8 cellular contexts compared by ENCODE assay signal in the genomic region with DNA sequence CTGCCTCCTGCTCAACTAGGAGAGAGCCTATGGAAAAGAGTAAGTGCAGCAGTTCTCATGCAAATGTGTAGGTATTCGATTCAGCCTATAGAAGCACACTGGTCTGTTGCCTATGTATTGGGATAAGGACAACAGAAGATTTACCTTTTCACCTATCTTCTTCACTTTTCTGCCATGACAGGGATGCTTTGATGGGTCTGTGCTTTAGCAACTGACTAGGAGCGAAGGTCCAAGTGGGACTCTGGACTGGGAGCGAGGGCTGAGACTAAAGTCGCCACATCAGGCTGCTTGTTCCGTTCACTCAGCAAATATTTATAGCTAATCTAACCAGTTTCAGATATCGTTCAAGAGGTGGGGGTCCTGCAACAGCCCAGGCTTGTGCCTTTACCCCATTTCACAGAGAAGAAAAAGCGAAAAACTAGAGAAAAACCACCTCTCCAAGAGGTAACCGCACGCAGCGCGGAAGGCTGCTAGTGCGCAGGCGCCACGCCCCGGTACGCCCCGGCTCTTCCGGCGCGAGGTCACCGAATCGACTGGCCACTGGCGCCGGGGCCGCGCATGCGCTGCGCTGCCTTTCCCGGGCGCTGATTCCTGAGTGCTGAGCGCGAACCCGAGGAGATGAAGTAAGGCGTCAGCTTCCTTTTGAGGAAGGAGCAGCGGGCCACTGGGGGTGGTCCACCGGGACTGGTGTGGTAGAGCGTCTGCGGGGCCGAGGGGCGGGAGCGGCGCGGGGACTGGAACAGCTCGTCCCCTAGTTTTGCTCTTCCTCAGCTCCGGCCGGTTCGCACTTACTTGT. TPM values are rescaled to one million over a fixed set of nuclear protein-coding genes. Genes with fewer than 3 reads are reported as not detected.
DNase-seq lines count a peak whose midpoint lies in the region; ATAC-seq, FAIRE-seq and TF ChIP-seq lines count a peak whose summit lies in the region.

A gene with protein sequence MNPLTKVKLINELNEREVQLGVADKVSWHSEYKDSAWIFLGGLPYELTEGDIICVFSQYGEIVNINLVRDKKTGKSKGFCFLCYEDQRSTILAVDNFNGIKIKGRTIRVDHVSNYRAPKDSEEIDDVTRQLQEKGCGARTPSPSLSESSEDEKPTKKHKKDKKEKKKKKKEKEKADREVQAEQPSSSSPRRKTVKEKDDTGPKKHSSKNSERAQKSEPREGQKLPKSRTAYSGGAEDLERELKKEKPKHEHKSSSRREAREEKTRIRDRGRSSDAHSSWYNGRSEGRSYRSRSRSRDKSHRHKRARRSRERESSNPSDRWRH (plus strand): TSS at position 573 of the 796 bp plus-strand sequence. CDS start 46 bp downstream, at position 619.

- H3K79me2 ChIP-seq in OCI-LY1 (ENCODE audit: insufficient read depth, low read length): 0 out of 2 replicates have a peak, but pooled peaks cover 6% of the 10 kb centered on the region

- peak within 1 kb of the TSS; percentile 63 for H3K27ac ChIP-seq in OCI-LY1 (ENCODE audit: low read depth, low read length, poor library complexity, severe bottlenecking)

- peaks cover 14% of the 10 kb centered on the region; the same call in 1 of the 2 replicates for H3K36me3 ChIP-seq in OCI-LY1 (ENCODE audit: insufficient read depth, low read length)

- TF ChIP-seq CTCF in D721Med (IDR thresholded peaks at IDR 0.05; ENCODE audit: insufficient read depth, missing control alignments): no peak
- no peak for TF ChIP-seq CTCF in OCI-LY1 (IDR thresholded peaks at IDR 0.05; ENCODE audit: low read length)

- no peaks in the 10 kb centered on the region for H3K27me3 ChIP-seq in OCI-LY1 (ENCODE audit: insufficient read depth, low read length)
- H3K27me3 ChIP-seq in mononuclear cell (ENCODE audit: insufficient read depth, low read length): no peaks in the 10 kb centered on the region

- peak; percentile 78 for DNase-seq in D721Med (ENCODE audit: insufficient read length, low spot score)
- peak in 70 of 76 experiments; percentile 1 to 69 (median 36) for DNase-seq in HUDEP-2 (lab: John Stamatoyannopoulos, UW; ENCODE audit: unreplicated experiment in 76 of 76)
- DNase-seq in activated T-cell treated with anti-CD3 and anti-CD28 coated beads for 24 hours (ENCODE audit: low read depth): peak; percentile 54
- peak; percentile 59 for DNase-seq in epidermal melanocyte (ENCODE audit: insufficient read length, low spot score)
- DNase-seq in stimulated activated CD8-positive, alpha-beta memory T cell treated with anti-CD3 and anti-CD28 coated beads, Interleukin-4, amount 100 ng/mL, for 24 hours (ENCODE audit: low read depth): peak; percentile 49

- no peaks in the 10 kb centered on the region for H3K9me2 ChIP-seq in OCI-LY1 (ENCODE audit: low read depth, low read length)

- H3K4me1 ChIP-seq in OCI-LY1 (ENCODE audit: insufficient read depth, low read length, severe bottlenecking) (peaks cover 15% of the 10 kb centered on the region), mononuclear cell (ENCODE audit: insufficient read depth, low read length) (peaks cover 8% of the 10 kb centered on the region)

- H3K4me2 ChIP-seq in OCI-LY1 (ENCODE audit: low read length): peak within 1 kb of the TSS; percentile 98

- peak within 1 kb of the TSS; percentile 92 for H3K4me3 ChIP-seq in OCI-LY1 (ENCODE audit: low read depth, low read length, poor library complexity, severe bottlenecking)
- peak within 1 kb of the TSS; percentile 83 for H3K4me3 ChIP-seq in mononuclear cell (ENCODE audit: low read length)

- ATAC-seq in GM21390 (IDR thresholded peaks at IDR 0.05; ENCODE audit: unreplicated experiment): peak; percentile 95

- H4K20me1 ChIP-seq in OCI-LY1 (ENCODE audit: insufficient read depth, low read length): no peaks in the 10 kb centered on the region

- FAIRE-seq in D721Med (lab: Jason Lieb, UNC): peak; percentile 41

- H3K9ac ChIP-seq in OCI-LY1 (ENCODE audit: low read length): peak within 1 kb of the TSS; percentile 89

- H3K9me3 ChIP-seq in OCI-LY1 (ENCODE audit: low read length) (no peaks in the 10 kb centered on the region), mononuclear cell (ENCODE audit: low read depth, low read length) (no peaks in the 10 kb centered on the region)

- H3F3A ChIP-seq in OCI-LY1 (ENCODE audit: insufficient read depth, low read length): no peaks in the 10 kb centered on the region

- no peak within 1 kb of the TSS for H2AFZ ChIP-seq in OCI-LY1 (ENCODE audit: low read length)

RNA-seq across cellular contexts. Expression of the gene that starts here (rescaled TPM):
- 19.7 TPM for total RNA-seq in mononuclear cell

Comparison
In these comparisons a context has a peak if more than half of its experiments do, and no peak if none do; other contexts are left out.
1. Peak in every context shown above with its lines: DNase-seq, ATAC-seq, H3K4me3 ChIP-seq and H3K27ac ChIP-seq.